In genomic region chr1:85463666-85464496, GRCh38 we compare ENCODE assay signal across 8 cellular contexts. TPM values are rescaled to one million over a fixed set of nuclear protein-coding genes. Genes with fewer than 3 reads are reported as not detected.
DNase-seq lines count a peak whose midpoint lies in the region; ATAC-seq, FAIRE-seq and TF ChIP-seq lines count a peak whose summit lies in the region.

No MANE protein-coding gene starts in this region.

- no peak for TF ChIP-seq EP300 in sigmoid colon (IDR thresholded peaks at IDR 0.05)

- peaks cover 1% of the 10 kb centered on the region for H3K9me3 Mint-ChIP-seq in activated naive CD8-positive, alpha-beta T cell treated with anti-CD3 and anti-CD28 coated beads for 36 hours

- H3K27ac Mint-ChIP-seq in activated naive CD8-positive, alpha-beta T cell treated with anti-CD3 and anti-CD28 coated beads for 36 hours: no peak overlapping the region

- H3K27ac ChIP-seq in right cardiac atrium (ENCODE audit: low read length) (no peak overlapping the region), sigmoid colon (peak overlapping the region; percentile 67 to 83 (median 76))

- H3K4me1 ChIP-seq in right cardiac atrium (ENCODE audit: control insufficient read depth, insufficient read depth, low read length) (no peaks in the 10 kb centered on the region), sigmoid colon (peaks cover 0 to 42% (median 34%) of the 10 kb centered on the region in 4 donors)

- WGBS in right cardiac atrium: 6% methylated on average over 26 of the region's 26 CpGs
- 1 to 5% methylated on average over 26 of the region's 26 CpGs for WGBS in sigmoid colon, 2 donors

- DNase-seq in DMS 273 (lab: John Stamatoyannopoulos, UW; ENCODE audit: unreplicated experiment) (peak; percentile 81), HTR-8/SVneo (ENCODE audit: insufficient read length, low spot score) (no peak), right cardiac atrium (peak in 1 of 3 donors; percentile 16), sigmoid colon (no peak), omental fat pad (ENCODE audit: low spot score) (no peak), HUDEP-2 (lab: John Stamatoyannopoulos, UW; ENCODE audit: unreplicated experiment in 76 of 76) (no peak)
- no peak for DNase-seq in activated naive CD8-positive, alpha-beta T cell treated with anti-CD3 and anti-CD28 coated beads for 36 hours

- no peak for TF ChIP-seq POLR2A in sigmoid colon (IDR thresholded peaks at IDR 0.05)

- intact Hi-C loops in right cardiac atrium (cut with DNase I): no loop called here
- intact Hi-C loops in sigmoid colon (cut with DNase I): loop anchor here (2.0 to 5.0 kb wide), 3 partner anchors 62 to 155 kb away; partner anchors contain the start of gene CCN1

- H3K4me3 Mint-ChIP-seq in activated naive CD8-positive, alpha-beta T cell treated with anti-CD3 and anti-CD28 coated beads for 36 hours: peak overlapping the region; percentile 51

- no peak for TF ChIP-seq CTCF in sigmoid colon (IDR thresholded peaks at IDR 0.05)
- TF ChIP-seq CTCF in omental fat pad (IDR thresholded peaks at IDR 0.05): no peak

- H3K27me3 ChIP-seq in right cardiac atrium (ENCODE audit: control insufficient read depth, insufficient read depth): no peaks in the 10 kb centered on the region
- H3K27me3 ChIP-seq in sigmoid colon: no peaks in the 10 kb centered on the region

- ATAC-seq in right cardiac atrium: peak; percentile 30 to 38
- no peak for ATAC-seq in HG02970 (IDR thresholded peaks at IDR 0.05; ENCODE audit: low FRiP score, unreplicated experiment)
- no peak for ATAC-seq in omental fat pad (ENCODE audit: low FRiP score)

- H3K4me3 ChIP-seq in right cardiac atrium (ENCODE audit: low read length) (peak overlapping the region; percentile 50), sigmoid colon (peak overlapping the region; percentile 53 to 79 (median 72))

- peaks cover 73% of the 10 kb centered on the region for H3K27me3 Mint-ChIP-seq in activated naive CD8-positive, alpha-beta T cell treated with anti-CD3 and anti-CD28 coated beads for 36 hours

- no peaks in the 10 kb centered on the region for H3K36me3 Mint-ChIP-seq in activated naive CD8-positive, alpha-beta T cell treated with anti-CD3 and anti-CD28 coated beads for 36 hours

- FAIRE-seq in HTR-8/SVneo (lab: Jason Lieb, UNC): peak; percentile 13

- no peaks in the 10 kb centered on the region for H3K9me3 ChIP-seq in right cardiac atrium (ENCODE audit: control insufficient read depth, low read length)
- no peaks in the 10 kb centered on the region for H3K9me3 ChIP-seq in sigmoid colon

- peaks cover 8% of the 10 kb centered on the region for H3K4me1 Mint-ChIP-seq in activated naive CD8-positive, alpha-beta T cell treated with anti-CD3 and anti-CD28 coated beads for 36 hours

- H3K36me3 ChIP-seq in sigmoid colon: no peaks in the 10 kb centered on the region

RNA-seq across cellular contexts. Expression of gene DDAH1, which starts 1.1 kb away (rescaled TPM):
- total RNA-seq in activated naive CD8-positive, alpha-beta T cell treated with anti-CD3 and anti-CD28 coated beads for 36 hours: under 1 TPM in 1 of 2 experiments, not detected in 1; 0.16 TPM
- total RNA-seq in right cardiac atrium (10 to 100 TPM in 1 of 4 donors, 1 to 10 TPM in 3; 4.5 to 10.1 (median 5.8) TPM), sigmoid colon (10 to 100 TPM; 11.5 to 26.3 (median 14.4) TPM), omental fat pad (10 to 100 TPM; 11.2 to 16.7 (median 15.8) TPM)
- polyA plus RNA-seq in right cardiac atrium (3.8 TPM), sigmoid colon (10 to 100 TPM; 25.2 to 43.2 (median 32.4) TPM)

Comparison
In these comparisons a context has a peak if more than half of its experiments do, and no peak if none do; other contexts are left out.
1. ATAC-seq: peak in right cardiac atrium (2 of 2); none in HG02970 (single experiment) and omental fat pad (single experiment).
2. RNA of gene DDAH1, which starts 1.1 kb away (total RNA-seq): 11.5 to 26.3 TPM in sigmoid colon, 11.2 to 16.7 TPM in omental fat pad and 4.5 to 10.1 TPM in right cardiac atrium; 0.16 TPM in activated naive CD8-positive, alpha-beta T cell treated with anti-CD3 and anti-CD28 coated beads for 36 hours; every median in the first group is over 4 times any median in the second.